ENCODE assay signal across 23 cellular contexts in the genomic region with DNA sequence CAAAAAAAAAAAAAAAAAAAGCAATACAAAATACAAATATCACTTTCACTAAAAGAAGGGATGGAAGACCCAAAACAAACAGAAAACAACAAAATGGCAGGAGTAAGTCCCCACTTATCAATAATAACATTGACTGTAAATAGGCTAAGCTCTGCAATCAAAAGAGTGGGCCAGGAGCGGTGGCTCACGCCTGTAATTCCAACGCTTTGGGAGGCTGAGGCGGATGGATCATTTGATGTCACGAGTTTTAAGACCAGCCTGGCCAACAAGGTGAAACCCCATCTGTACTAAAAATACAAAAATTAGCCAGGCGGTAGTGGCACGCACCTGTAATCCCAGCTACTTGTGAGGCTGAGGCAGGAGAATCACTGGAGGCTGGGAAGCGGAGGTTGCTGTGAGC. TPM values are rescaled to one million over a fixed set of nuclear protein-coding genes. Genes with fewer than 3 reads are reported as not detected.
DNase-seq lines count a peak whose midpoint lies in the region; ATAC-seq and TF ChIP-seq lines count a peak whose summit lies in the region.
"Had no signal": no experiment of that assay in that cellular context is flagged by ENCODE, and none has a peak within 500 bp of the region (broad histone marks: within the 10 kb centered on the region; RNA-seq: fewer than 3 reads in every experiment).

No MANE protein-coding gene starts in this region.

- H3K4me3 ChIP-seq in lower lobe of right lung: no peak overlapping the region
- no peak overlapping the region for H3K4me3 ChIP-seq in upper lobe of right lung
- H3K4me3 ChIP-seq: BLaER1 had no signal

- intact Hi-C loops in lower lobe of right lung (cut with DNase I) (no loop called here), upper lobe of right lung (cut with DNase I) (no loop called here)

- H3K27ac Mint-ChIP-seq in chondrocyte (ENCODE audit: unreplicated experiment): no peak overlapping the region
- no peak overlapping the region for H3K27ac Mint-ChIP-seq in T-cell
- H3K27ac Mint-ChIP-seq: CD4-positive, alpha-beta memory T cell; CD4-positive, CD25-positive, alpha-beta regulatory T cell had no signal

- ATAC-seq in lower lobe of right lung (no peak), upper lobe of right lung (no peak), T-cell (replicated peaks in 1 of 4) (no peak)

- H3K4me1 ChIP-seq in lower lobe of right lung: peaks cover 6% of the 10 kb centered on the region
- peaks cover 4% of the 10 kb centered on the region for H3K4me1 ChIP-seq in upper lobe of right lung
- H3K4me1 ChIP-seq: BE2C had no signal

- DNase-seq in chondrocyte (ENCODE audit: low spot score): peak; percentile 20
- peak; percentile 16 for DNase-seq in lower lobe of right lung
- peak; percentile 12 for DNase-seq in upper lobe of right lung
- no peak for DNase-seq in NCI-H146 treated with DMSO at 0.1 percent for 48 hours (lab: John Stamatoyannopoulos, UW; ENCODE audit: unreplicated experiment)
- DNase-seq in T-cell: no peak
- DNase-seq in stimulated activated CD4-positive, alpha-beta T cell treated with anti-CD3 and anti-CD28 coated beads, Interleukin-2, amount 100 ng/mL, for 24 hours: no peak
- DNase-seq in activated CD4-positive, alpha-beta T cell treated with anti-CD3 and anti-CD28 coated beads for 48 hours: no peak
- DNase-seq: 8988T; ACHN; BE2C; C1 segment of cervical spinal cord; CD4-positive, alpha-beta memory T cell; CD4-positive, CD25-positive, alpha-beta regulatory T cell; CD8-positive, alpha-beta memory T cell; COR-L47; DMS 273 treated with DMSO at 0.1 percent for 48 hours; DMS153; DMS79; DND-41; EL; GDM1 had no signal

- H3K4me1 Mint-ChIP-seq in chondrocyte (ENCODE audit: low read depth) (no peaks in the 10 kb centered on the region), T-cell (peaks cover 4 to 5% (median 4%) of the 10 kb centered on the region in 3 donors)

- peaks cover 8% of the 10 kb centered on the region for H3K36me3 Mint-ChIP-seq in chondrocyte (ENCODE audit: low read depth)
- no peaks in the 10 kb centered on the region for H3K36me3 Mint-ChIP-seq in T-cell
- H3K36me3 Mint-ChIP-seq: CD14-positive monocyte; CD4-positive, alpha-beta memory T cell; CD4-positive, CD25-positive, alpha-beta regulatory T cell; CD8-positive, alpha-beta memory T cell had no signal

- H3K9me3 Mint-ChIP-seq in chondrocyte (ENCODE audit: low read depth): no peaks in the 10 kb centered on the region
- H3K9me3 Mint-ChIP-seq in T-cell: no peaks in the 10 kb centered on the region
- H3K9me3 Mint-ChIP-seq: CD4-positive, CD25-positive, alpha-beta regulatory T cell; CD8-positive, alpha-beta memory T cell had no signal

- POLR2A ChIA-PET in T-cell (lab: Charles Lee): no interaction called here

- CTCF ChIA-PET in T-cell (lab: Charles Lee): no interaction called here

- H3K27me3 ChIP-seq in lower lobe of right lung (ENCODE audit: low read depth) (no peaks in the 10 kb centered on the region), upper lobe of right lung (no peaks in the 10 kb centered on the region)
- H3K27me3 ChIP-seq: BE2C, BLaER1 had no signal

- H3K36me3 ChIP-seq in lower lobe of right lung (peaks cover 21% of the 10 kb centered on the region), upper lobe of right lung (peaks cover 17% of the 10 kb centered on the region)

- H3K27me3 Mint-ChIP-seq in chondrocyte (ENCODE audit: low read depth): no peaks in the 10 kb centered on the region
- H3K27me3 Mint-ChIP-seq in T-cell: no peaks in the 10 kb centered on the region
- H3K27me3 Mint-ChIP-seq: CD4-positive, alpha-beta memory T cell had no signal

- H3K9me3 ChIP-seq in lower lobe of right lung (no peaks in the 10 kb centered on the region), upper lobe of right lung (no peaks in the 10 kb centered on the region)
- H3K9me3 ChIP-seq: BE2C, BLaER1 had no signal

- no peak for TF ChIP-seq CTCF in chondrocyte (IDR thresholded peaks at IDR 0.05)
- TF ChIP-seq CTCF in lower lobe of right lung (IDR thresholded peaks at IDR 0.05): no peak
- no peak for TF ChIP-seq CTCF in upper lobe of right lung (IDR thresholded peaks at IDR 0.05)

- no peak overlapping the region for H3K4me3 Mint-ChIP-seq in chondrocyte (ENCODE audit: unreplicated experiment)
- no peak overlapping the region for H3K4me3 Mint-ChIP-seq in T-cell
- H3K4me3 Mint-ChIP-seq: CD14-positive monocyte; CD4-positive, alpha-beta memory T cell; CD4-positive, CD25-positive, alpha-beta regulatory T cell; CD8-positive, alpha-beta memory T cell had no signal

- H3K27ac ChIP-seq in lower lobe of right lung: no peak overlapping the region
- no peak overlapping the region for H3K27ac ChIP-seq in upper lobe of right lung
- H3K27ac ChIP-seq: BLaER1 had no signal

RNA-seq across cellular contexts. Expression of gene PPP6R3, which starts 9.8 kb away (rescaled TPM):
- total RNA-seq in chondrocyte (73.4 to 76.1 TPM (median 75.1 TPM) in 3 replicates), lower lobe of right lung (98.0 TPM), upper lobe of right lung (93.2 TPM), T-cell (100 to 1,000 TPM; 106 to 147 (median 118) TPM)

Comparison
In these comparisons a context has a peak if more than half of its experiments do, and no peak if none do; other contexts are left out.
1. DNase-seq: peak in chondrocyte (single experiment), lower lobe of right lung (single experiment) and upper lobe of right lung (single experiment); none in NCI-H146 treated with DMSO at 0.1 percent for 48 hours (single experiment), T-cell (0 of 34), stimulated activated CD4-positive, alpha-beta T cell treated with anti-CD3 and anti-CD28 coated beads, Interleukin-2, amount 100 ng/mL, for 24 hours (0 of 2) and activated CD4-positive, alpha-beta T cell treated with anti-CD3 and anti-CD28 coated beads for 48 hours (single experiment).